In genomic region chr20:49687595-49688567, GRCh38 we compare ENCODE assay signal across 13 cellular contexts. TPM values are rescaled to one million over a fixed set of nuclear protein-coding genes. Genes with fewer than 3 reads are reported as not detected.
DNase-seq lines count a peak whose midpoint lies in the region; ATAC-seq, FAIRE-seq and TF ChIP-seq lines count a peak whose summit lies in the region.
"Had no signal": no experiment of that assay in that cellular context is flagged by ENCODE, and none has a peak within 500 bp of the region (broad histone marks: within the 10 kb centered on the region; RNA-seq: fewer than 3 reads in every experiment).

No MANE protein-coding gene starts in this region.

- H3K4me1 Mint-ChIP-seq in T-helper 17 cell = peaks cover 26% of the 10 kb centered on the region

- no peak for ATAC-seq in A549
- peak; percentile 49 for ATAC-seq in HG03135 (IDR thresholded peaks at IDR 0.05; ENCODE audit: unreplicated experiment)
- peak; percentile 66 for ATAC-seq in GM12878
- no peak for ATAC-seq in T-helper 17 cell

- H3K27ac ChIP-seq in A549 = peak overlapping the region; percentile 98
- H3K27ac ChIP-seq in GM12878 (ENCODE audit: control insufficient read depth, insufficient read depth) = peak overlapping the region; percentile 58
- peak overlapping the region; percentile 33 for H3K27ac ChIP-seq in mesendoderm (ENCODE audit: low read depth, low read length)
- H3K27ac ChIP-seq: suprapubic skin had no signal

- H3K4me1 ChIP-seq in A549 = peaks cover 95% of the 10 kb centered on the region
- H3K4me1 ChIP-seq in GM12878 (ENCODE audit: control insufficient read depth, insufficient read depth, low read length) = peaks cover 47% of the 10 kb centered on the region
- H3K4me1 ChIP-seq in mesendoderm (ENCODE audit: control insufficient read depth, low read depth, low read length) = peaks cover 7% of the 10 kb centered on the region

- no peak overlapping the region for H3K27ac Mint-ChIP-seq in T-helper 17 cell
- H3K27ac Mint-ChIP-seq: activated naive CD8-positive, alpha-beta T cell had no signal

- TF ChIP-seq CTCF in A549 (IDR thresholded peaks at IDR 0.05) (no peak), GM12878 (IDR thresholded peaks at IDR 0.05 in 2 of 3, conservative IDR thresholded peaks at IDR 0.05 in 1 of 3; ENCODE audit: control insufficient read depth in 2 of 3, extremely low read depth in 1 of 3, insufficient read depth in 1 of 3, low read depth in 3 of 3, low read length in 3 of 3) (no peak)

- in situ Hi-C loops in GM12878 (cut with MboI) = loop anchor here (25.0 kb wide), 1 partner anchor 824 kb away; the partner anchor contains the start of gene PTPN1

- H3K9me3 ChIP-seq in A549 (no peaks in the 10 kb centered on the region), GM12878 (replicated peaks; ENCODE audit: control insufficient read depth, insufficient read depth, low read length) (no peaks in the 10 kb centered on the region), T-helper 17 cell (ENCODE audit: control insufficient read depth, low read length, poor library complexity, severe bottlenecking) (no peaks in the 10 kb centered on the region)
- H3K9me3 ChIP-seq: suprapubic skin had no signal

- no peaks in the 10 kb centered on the region for H3K27me3 Mint-ChIP-seq in T-helper 17 cell
- H3K27me3 Mint-ChIP-seq: activated naive CD8-positive, alpha-beta T cell; IgD-negative memory B cell had no signal

- H3K56ac ChIP-seq in mesendoderm (ENCODE audit: low read length) = no peak overlapping the region

- WGBS in A549 (ENCODE audit: missing lambda C conversion rate) = 29% methylated on average over 4 of the region's 4 CpGs
- WGBS in GM12878 (ENCODE audit: insufficient coverage, insufficient replicate concordance, low lambda C conversion rate, missing lambda C conversion rate) = 65% methylated on average over 4 of the region's 4 CpGs
- WGBS in mesendoderm (ENCODE audit: extremely low coverage, insufficient coverage, low lambda C conversion rate) = no CpG with 5 or more reads among the region's 4 CpGs

- SMC1A ChIA-PET in GM12878 (lab: Charles Lee; ENCODE audit: uncharacterized antibody, unreplicated experiment) = interaction anchor here (0.6 to 8.2 kb wide), 7 partner anchors 9 to 57 kb away, joined by 3 to 60 read pairs (median 3); no protein-coding TSS in a partner anchor

- peak overlapping the region; percentile 94 for H3K18ac ChIP-seq in mesendoderm (ENCODE audit: low read length)

- H3K27me3 ChIP-seq in GM12878 (replicated peaks in 1 of 2; ENCODE audit: control insufficient read depth in 2 of 2, insufficient read depth in 2 of 2, low read length in 1 of 2) (no peaks in the 10 kb centered on the region), mesendoderm (ENCODE audit: insufficient read depth, low read length, poor library complexity) (no peaks in the 10 kb centered on the region)
- H3K27me3 ChIP-seq: suprapubic skin had no signal

- H3K79me2 ChIP-seq in GM12878 (ENCODE audit: control insufficient read depth, insufficient read depth, low read length) (peaks cover 80% of the 10 kb centered on the region), mesendoderm (ENCODE audit: control insufficient read depth, insufficient read depth, low read length) (peaks cover 65% of the 10 kb centered on the region)

- TF ChIP-seq EP300 in A549 (IDR thresholded peaks at IDR 0.05) (peak in 1 of 2 experiments; percentile 38; a peak in 1 of 5 replicates), GM12878 (IDR thresholded peaks at IDR 0.05; ENCODE audit: borderline replicate concordance in 1 of 2, control insufficient read depth in 1 of 2, low read depth in 2 of 2, low read length in 2 of 2) (no peak)

- RAD21 ChIA-PET in GM12878 (lab: Charles Lee; ENCODE audit: unreplicated experiment) = interaction anchor here (0.5 to 0.8 kb wide), 2 partner anchors 24 to 248 kb away, joined by 3 read pairs; no protein-coding TSS in a partner anchor

- no TSS peak for BruUV-seq in GM12878 (replicated peaks; lab: Mats Ljungman, UMichigan)

- no peak overlapping the region for H2BK15ac ChIP-seq in mesendoderm (replicated peaks; ENCODE audit: low read depth)

- H3K4me3 ChIP-seq in A549 (no peak overlapping the region), GM12878 (no peak overlapping the region), mesendoderm (ENCODE audit: low read length) (no peak overlapping the region)
- H3K4me3 ChIP-seq: suprapubic skin had no signal

- CTCF ChIA-PET in A549 (lab: Yijun Ruan, JAX) (interaction anchor here (0.8 to 5.0 kb wide), 9 partner anchors 9 to 227 kb away, joined by 3 to 25 read pairs (median 4); no protein-coding TSS in a partner anchor), GM12878 (lab: Yijun Ruan, JAX) (interaction anchor here (1.1 to 1.5 kb wide), 2 partner anchors 8 to 21 kb away, joined by 3 to 5 read pairs; no protein-coding TSS in a partner anchor)

- peak overlapping the region; percentile 36 for H3K4ac ChIP-seq in mesendoderm (ENCODE audit: low read depth, low read length)

- no peak overlapping the region for H3K23ac ChIP-seq in mesendoderm (ENCODE audit: low read length)

- TF ChIP-seq RAD21 in A549 (conservative IDR thresholded peaks at IDR 0.05 in 1 of 2, IDR thresholded peaks at IDR 0.05 in 1 of 2) (0 out of 5 replicates have a peak, but pooled peaks of 1 of the 2 experiments have one; percentile 17), GM12878 (IDR thresholded peaks at IDR 0.05; ENCODE audit: insufficient read depth, low read depth, low read length) (no peak)

- H4K5ac ChIP-seq in mesendoderm (ENCODE audit: low read length) = peak overlapping the region; percentile 59

- no peak overlapping the region for H3K4me3 Mint-ChIP-seq in T-helper 17 cell
- H3K4me3 Mint-ChIP-seq: activated naive CD8-positive, alpha-beta T cell had no signal

- FAIRE-seq in A549 (lab: Jason Lieb, UNC) = no peak
- FAIRE-seq in GM12878 (lab: Jason Lieb, UNC) = no peak

- intact Hi-C loops in GM12878 (cut with micrococcal nuclease; ENCODE audit: unreplicated experiment) = no loop called here
- intact Hi-C loops in posterior cingulate gyrus (cut with DNase I) = no loop called here

- H4K8ac ChIP-seq in mesendoderm (ENCODE audit: low read depth, low read length) = no peak overlapping the region

- POLR2A ChIA-PET in A549 (lab: Yijun Ruan, JAX) = interaction anchor here (0.8 kb wide), 1 partner anchor 13 kb away, joined by 3 read pairs; no protein-coding TSS in a partner anchor
- POLR2A ChIA-PET in GM12878 (lab: Charles Lee) = interaction anchor here (0.6 kb wide), 2 partner anchors 20 to 124 kb away, joined by 3 to 5 read pairs; no protein-coding TSS in a partner anchor

- H4K20me1 ChIP-seq in GM12878 (ENCODE audit: control insufficient read depth, insufficient read depth) = no peaks in the 10 kb centered on the region

- no peak for TF ChIP-seq POLR2A in A549 (IDR thresholded peaks at IDR 0.05; ENCODE audit: low read length)
- no peak for TF ChIP-seq POLR2A in GM12878 (IDR thresholded peaks at IDR 0.05; ENCODE audit: low read depth, low read length)

- H2BK5ac ChIP-seq in mesendoderm (ENCODE audit: low read length) = no peak overlapping the region

- H3K4me2 ChIP-seq in A549 (peak overlapping the region; percentile 80), GM12878 (ENCODE audit: control insufficient read depth, insufficient read depth) (no peak overlapping the region; the same call in 1 of the 2 replicates), mesendoderm (ENCODE audit: low read length) (no peak overlapping the region)

- H3K36me3 ChIP-seq in GM12878 (ENCODE audit: control insufficient read depth in 2 of 2, insufficient read depth in 2 of 2, low read length in 1 of 2) = peaks cover 0 to 3% of the 10 kb centered on the region in 2 experiments; a peak in 1 of 4 replicates
- H3K36me3 ChIP-seq in mesendoderm (ENCODE audit: control insufficient read depth, insufficient read depth, low read length) = no peaks in the 10 kb centered on the region
- H3K36me3 ChIP-seq: suprapubic skin had no signal

- H3K79me1 ChIP-seq in mesendoderm (ENCODE audit: low read length) = peaks cover 5% of the 10 kb centered on the region

- H2AK5ac ChIP-seq in mesendoderm (ENCODE audit: low read length) = no peak overlapping the region

- H3K9ac ChIP-seq in GM12878 (ENCODE audit: control insufficient read depth, insufficient read depth, low read length) (peak overlapping the region; percentile 36; the same call in 1 of the 2 replicates), mesendoderm (ENCODE audit: low read length) (no peak overlapping the region)

- H3K36me3 Mint-ChIP-seq in T-helper 17 cell (ENCODE audit: low read depth) = no peaks in the 10 kb centered on the region
- H3K36me3 Mint-ChIP-seq: activated naive CD8-positive, alpha-beta T cell; IgD-negative memory B cell had no signal

- H2AFZ ChIP-seq in GM12878 (ENCODE audit: control insufficient read depth, low read depth, low read length) = no peak overlapping the region

- H2BK120ac ChIP-seq in mesendoderm (ENCODE audit: low read depth, low read length) = peak overlapping the region; percentile 51

- DNase-seq in A549 (ENCODE audit: low read depth in 1 of 2, low spot score in 1 of 2) = no peak
- DNase-seq in GM12878 (ENCODE audit: low read depth, low spot score) = no peak
- DNase-seq in mesendoderm = peak; percentile 69
- DNase-seq in NCI-H2107 treated with DMSO at 0.1 percent for 48 hours (lab: John Stamatoyannopoulos, UW; ENCODE audit: unreplicated experiment) = no peak
- DNase-seq in posterior cingulate gyrus = no peak
- no peak for DNase-seq in NCI-H1105 (lab: John Stamatoyannopoulos, UW)
- no peak for DNase-seq in T-helper 17 cell
- DNase-seq: activated CD4-positive, alpha-beta T cell treated with anti-CD3 and anti-CD28 coated beads, Interleukin-2, amount 50 U/mL, for 1 hour; stimulated activated CD4-positive, alpha-beta T cell treated with anti-CD3 and anti-CD28 coated beads, Interleukin-4, amount 100 ng/mL, for 1 hour had no signal

RNA-seq across cellular contexts. Expression of gene B4GALT5, which starts 25.8 kb away (rescaled TPM):
- polyA plus RNA-seq in A549 (2011; rRNA removed) (82.8 and 88.7 TPM in 2 replicates), A549 (2017; fragmentation: RNase III; extraction: RNeasy Plus Mini Kit Qiagen cat#74134 plus additional on column Dnase treatment) (68.1 to 84.0 TPM (median 81.5 TPM) in 3 replicates), GM12878 (2011; rRNA removed) (55.5 and 58.7 TPM in 2 replicates), GM12878 (2014; fragmentation: Illumina TruSeq; extraction: Trizol) (34.9 and 37.4 TPM in 2 replicates), GM12878 (2014; fragmentation: Nextera tagmentation; extraction: Ambion mirVana) (10 to 100 TPM; 10.0 to 15.3 TPM), GM12878 (2014; rRNA removed) (24.6 and 25.5 TPM in 2 replicates), GM12878 (2016; fragmentation: Nextera tagmentation; extraction: Ambion mirVana) (1 to 10 TPM; 2.0 to 2.8 TPM)
- 39.0 and 48.5 TPM in 2 replicates for polyA plus RNA-seq in A549 (2012; cell fraction: cytosol; rRNA removed)
- polyA plus RNA-seq in A549 (2012; cell fraction: nucleus; rRNA removed) = 23.2 and 34.8 TPM in 2 replicates
- polyA minus RNA-seq in A549 (2011; rRNA and poly(A)+ RNA removed) = 66.0 and 68.4 TPM in 2 replicates
- total RNA-seq in GM12878 (2013; cell fraction: nucleolus; rRNA removed) = 50.1 and 53.1 TPM in 2 replicates
- total RNA-seq in GM12878 (2014; rRNA removed) (11.6 and 12.7 TPM in 2 replicates), GM12878 (2014; rRNA removed; fragmentation: Illumina TruSeq; extraction: Trizol) (25.2 and 25.4 TPM in 2 replicates), GM12878 (2021) (28.3 and 28.7 TPM in 2 replicates), T-helper 17 cell (10 to 100 TPM; 17.3 to 19.0 TPM)
- 8.9 TPM for polyA plus RNA-seq in GM12878 (2011; ENCODE audit: low read depth)
- polyA plus RNA-seq in GM12878 (2011; cell fraction: cytosol; rRNA removed) = 42.2 and 48.9 TPM in 2 replicates
- 21.1 and 21.3 TPM in 2 replicates for polyA plus RNA-seq in GM12878 (2011; cell fraction: nucleus; rRNA removed)
- 11.5 and 15.5 TPM in 2 replicates for polyA plus RNA-seq in GM12878 (2012)
- polyA minus RNA-seq in GM12878 (2011; rRNA and poly(A)+ RNA removed) = 54.9 and 59.8 TPM in 2 replicates
- 21.9 and 23.4 TPM in 2 replicates for polyA minus RNA-seq in GM12878 (2011; cell fraction: cytosol; rRNA and poly(A)+ RNA removed)
- 6.4 and 9.8 TPM in 2 replicates for polyA minus RNA-seq in GM12878 (2011; cell fraction: nucleus; rRNA and poly(A)+ RNA removed)
- 59.6 TPM for polyA plus RNA-seq in mesendoderm (2013, experiment 1 of 2)
- polyA plus RNA-seq in mesendoderm (2013, experiment 2 of 2) = 60.6 TPM

Comparison
In these comparisons a context has a peak if more than half of its experiments do, and no peak if none do; other contexts are left out.
1. ATAC-seq: peak in HG03135 (single experiment) and GM12878 (single experiment); none in A549 (0 of 2) and T-helper 17 cell (single experiment).
2. H3K27ac ChIP-seq: peak in every context shown above with its lines; median percentile 98 in A549; 58 in GM12878; 33 in mesendoderm.
3. Of the 24 proteins assayed by ChIP-seq in both GM12878 and A549: peak only in GM12878: BHLHE40; only in A549: none; in both: none; in neither: 20; mixed calls (peak in some experiments, not most) for 3.